Comparison of ENCODE assay signal across 1 cellular context in the genomic region with DNA sequence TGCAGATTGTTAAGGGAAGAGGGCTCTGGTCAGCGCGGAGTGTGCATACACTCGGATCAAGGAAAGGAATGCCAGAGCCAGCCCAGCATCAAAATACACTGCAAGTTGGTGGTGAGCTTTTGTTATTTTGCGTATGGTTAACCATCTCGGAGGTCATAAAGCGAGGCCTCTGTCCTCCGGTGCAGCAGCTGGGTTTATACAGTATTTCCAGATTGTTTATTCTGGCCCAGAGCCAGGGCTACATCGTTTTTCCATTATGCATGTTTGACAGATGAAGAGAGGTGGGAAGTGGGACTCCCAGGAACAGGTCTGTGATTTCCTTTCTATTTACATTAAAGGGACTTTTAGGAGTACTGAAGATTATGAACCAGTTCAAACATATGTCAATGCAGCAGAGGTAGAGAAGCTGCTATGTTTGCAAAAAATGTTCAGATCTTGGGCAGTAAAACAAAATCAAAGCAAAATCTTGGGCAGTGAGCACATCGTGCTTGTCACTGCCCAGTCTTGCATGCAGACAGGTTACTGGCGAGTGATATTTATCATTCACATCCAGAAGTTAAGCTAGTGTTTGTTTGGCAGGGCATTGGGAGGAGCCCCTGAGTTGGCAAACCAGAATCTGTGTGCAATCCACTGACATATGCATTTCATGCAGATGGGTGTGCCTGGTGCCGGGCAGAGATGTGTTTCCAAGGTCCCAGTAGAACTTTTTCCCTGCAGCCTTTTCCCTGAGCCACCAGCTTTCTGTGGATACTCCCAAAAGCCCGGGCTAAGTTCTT.
A peak's percentile ranks its signal among the peaks of the same experiment; 100 is the strongest.
TF ChIP-seq lines count a peak whose summit lies in the region.

No MANE protein-coding gene starts in this region.

TF ChIP-seq in HepG2, 621 proteins besides CTCF, POLR2A, EP300 and RAD21 (continued from another document and continues in another):
- TF ChIP-seq, protein P1, sequence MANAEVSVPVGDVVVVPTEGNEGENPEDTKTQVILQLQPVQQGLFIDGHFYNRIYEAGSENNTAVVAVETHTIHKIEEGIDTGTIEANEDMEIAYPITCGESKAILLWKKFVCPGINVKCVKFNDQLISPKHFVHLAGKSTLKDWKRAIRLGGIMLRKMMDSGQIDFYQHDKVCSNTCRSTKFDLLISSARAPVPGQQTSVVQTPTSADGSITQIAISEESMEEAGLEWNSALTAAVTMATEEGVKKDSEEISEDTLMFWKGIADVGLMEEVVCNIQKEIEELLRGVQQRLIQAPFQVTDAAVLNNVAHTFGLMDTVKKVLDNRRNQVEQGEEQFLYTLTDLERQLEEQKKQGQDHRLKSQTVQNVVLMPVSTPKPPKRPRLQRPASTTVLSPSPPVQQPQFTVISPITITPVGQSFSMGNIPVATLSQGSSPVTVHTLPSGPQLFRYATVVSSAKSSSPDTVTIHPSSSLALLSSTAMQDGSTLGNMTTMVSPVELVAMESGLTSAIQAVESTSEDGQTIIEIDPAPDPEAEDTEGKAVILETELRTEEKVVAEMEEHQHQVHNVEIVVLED (CRISPR knock-in tag; IDR thresholded peaks at IDR 0.05; ENCODE audit: borderline replicate concordance), result peak; percentile 25; the same call in 1 of the 2 replicates
- TF ChIP-seq ZMYM4 (CRISPR knock-in tag; IDR thresholded peaks at IDR 0.05) (peak; percentile 78), ZNF781 (CRISPR knock-in tag; IDR thresholded peaks at IDR 0.05; ENCODE audit: borderline replicate concordance, not compliant biosample characterization) (peak; percentile 3), ARID3A (IDR thresholded peaks at IDR 0.05; ENCODE audit: low read depth, low read length) (peak; percentile 63; the same call in 1 of the 2 replicates), TAF1 (CRISPR knock-in tag; IDR thresholded peaks at IDR 0.05) (no peak), CHD2 (IDR thresholded peaks at IDR 0.05; ENCODE audit: low read depth, low read length) (no peak), TFAP4 (IDR thresholded peaks at IDR 0.05; ENCODE audit: borderline replicate concordance, low read depth) (peak; percentile 92), ZNF230 (CRISPR knock-in tag; IDR thresholded peaks at IDR 0.05) (0 out of 2 replicates have a peak, but pooled peaks have one; percentile 45), MIXL1 (CRISPR knock-in tag; IDR thresholded peaks at IDR 0.05) (peak; percentile 34; the same call in 1 of the 2 replicates), CBX2 (IDR thresholded peaks at IDR 0.05; ENCODE audit: low read depth, low read length) (no peak), CBX2 (CRISPR knock-in tag; IDR thresholded peaks at IDR 0.05; ENCODE audit: low read depth) (no peak), ZBTB3 (CRISPR knock-in tag; IDR thresholded peaks at IDR 0.05; ENCODE audit: borderline replicate concordance, low read depth) (no peak), USF2 (IDR thresholded peaks at IDR 0.05; ENCODE audit: low read depth, low read length) (no peak), USF2 (CRISPR knock-in tag; IDR thresholded peaks at IDR 0.05; ENCODE audit: borderline replicate concordance) (no peak), HNF4A (CRISPR knock-in tag; IDR thresholded peaks at IDR 0.05) (peak; percentile 39), ZNF275 (CRISPR knock-in tag; IDR thresholded peaks at IDR 0.05; ENCODE audit: borderline replicate concordance) (no peak), ZBTB42 (CRISPR knock-in tag; IDR thresholded peaks at IDR 0.05) (no peak), HNF4G (IDR thresholded peaks at IDR 0.05; ENCODE audit: borderline replicate concordance, low read depth, low read length) (no peak; the same call in 1 of the 2 replicates), HNF4G (CRISPR knock-in tag; IDR thresholded peaks at IDR 0.05; ENCODE audit: borderline replicate concordance, low read depth) (no peak), ZMAT3 (CRISPR knock-in tag; conservative IDR thresholded peaks at IDR 0.05) (0 out of 2 replicates have a peak, but pooled peaks have one; percentile 41), ONECUT2 (CRISPR knock-in tag; IDR thresholded peaks at IDR 0.05) (no peak), FOXA1 (IDR thresholded peaks at IDR 0.05) (no peak), FOXA1 (CRISPR knock-in tag; IDR thresholded peaks at IDR 0.05) (peak; percentile 73), ZFX (CRISPR knock-in tag; IDR thresholded peaks at IDR 0.05; ENCODE audit: low read depth) (0 out of 2 replicates have a peak, but pooled peaks have one; percentile 19), ZFP90 (CRISPR knock-in tag; IDR thresholded peaks at IDR 0.05; ENCODE audit: borderline replicate concordance) (peak; percentile 56; the same call in 1 of the 2 replicates), FOXO1 (CRISPR knock-in tag; IDR thresholded peaks at IDR 0.05) (peak; percentile 32; the same call in 1 of the 2 replicates), ZBTB14 (CRISPR knock-in tag; IDR thresholded peaks at IDR 0.05) (no peak), ZNF577 (CRISPR knock-in tag; IDR thresholded peaks at IDR 0.05; ENCODE audit: borderline replicate concordance, low read depth) (no peak), BRD4 (CRISPR knock-in tag; IDR thresholded peaks at IDR 0.05) (no peak)
- TF ChIP-seq, protein P2, sequence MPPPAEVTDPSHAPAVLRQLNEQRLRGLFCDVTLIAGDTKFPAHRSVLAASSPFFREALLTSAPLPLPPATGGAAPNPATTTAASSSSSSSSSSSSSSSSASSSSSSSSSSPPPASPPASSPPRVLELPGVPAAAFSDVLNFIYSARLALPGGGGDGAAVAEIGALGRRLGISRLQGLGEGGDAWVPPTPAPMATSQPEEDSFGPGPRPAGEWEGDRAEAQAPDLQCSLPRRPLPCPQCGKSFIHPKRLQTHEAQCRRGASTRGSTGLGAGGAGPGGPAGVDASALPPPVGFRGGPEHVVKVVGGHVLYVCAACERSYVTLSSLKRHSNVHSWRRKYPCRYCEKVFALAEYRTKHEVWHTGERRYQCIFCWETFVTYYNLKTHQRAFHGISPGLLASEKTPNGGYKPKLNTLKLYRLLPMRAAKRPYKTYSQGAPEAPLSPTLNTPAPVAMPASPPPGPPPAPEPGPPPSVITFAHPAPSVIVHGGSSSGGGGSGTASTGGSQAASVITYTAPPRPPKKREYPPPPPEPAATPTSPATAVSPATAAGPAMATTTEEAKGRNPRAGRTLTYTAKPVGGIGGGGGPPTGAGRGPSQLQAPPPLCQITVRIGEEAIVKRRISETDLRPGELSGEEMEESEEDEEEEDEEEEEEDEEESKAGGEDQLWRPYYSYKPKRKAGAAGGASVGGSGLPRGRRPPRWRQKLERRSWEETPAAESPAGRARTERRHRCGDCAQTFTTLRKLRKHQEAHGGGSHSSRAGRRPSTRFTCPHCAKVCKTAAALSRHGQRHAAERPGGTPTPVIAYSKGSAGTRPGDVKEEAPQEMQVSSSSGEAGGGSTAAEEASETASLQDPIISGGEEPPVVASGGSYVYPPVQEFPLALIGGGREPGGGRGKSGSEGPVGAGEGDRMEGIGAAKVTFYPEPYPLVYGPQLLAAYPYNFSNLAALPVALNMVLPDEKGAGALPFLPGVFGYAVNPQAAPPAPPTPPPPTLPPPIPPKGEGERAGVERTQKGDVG (CRISPR knock-in tag; IDR thresholded peaks at IDR 0.05; ENCODE audit: borderline replicate concordance), result no peak
- TF ChIP-seq, protein P3, sequence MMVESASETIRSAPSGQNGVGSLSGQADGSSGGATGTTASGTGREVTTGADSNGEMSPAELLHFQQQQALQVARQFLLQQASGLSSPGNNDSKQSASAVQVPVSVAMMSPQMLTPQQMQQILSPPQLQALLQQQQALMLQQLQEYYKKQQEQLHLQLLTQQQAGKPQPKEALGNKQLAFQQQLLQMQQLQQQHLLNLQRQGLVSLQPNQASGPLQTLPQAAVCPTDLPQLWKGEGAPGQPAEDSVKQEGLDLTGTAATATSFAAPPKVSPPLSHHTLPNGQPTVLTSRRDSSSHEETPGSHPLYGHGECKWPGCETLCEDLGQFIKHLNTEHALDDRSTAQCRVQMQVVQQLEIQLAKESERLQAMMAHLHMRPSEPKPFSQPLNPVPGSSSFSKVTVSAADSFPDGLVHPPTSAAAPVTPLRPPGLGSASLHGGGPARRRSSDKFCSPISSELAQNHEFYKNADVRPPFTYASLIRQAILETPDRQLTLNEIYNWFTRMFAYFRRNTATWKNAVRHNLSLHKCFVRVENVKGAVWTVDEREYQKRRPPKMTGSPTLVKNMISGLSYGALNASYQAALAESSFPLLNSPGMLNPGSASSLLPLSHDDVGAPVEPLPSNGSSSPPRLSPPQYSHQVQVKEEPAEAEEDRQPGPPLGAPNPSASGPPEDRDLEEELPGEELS (CRISPR knock-in tag; IDR thresholded peaks at IDR 0.05), result peak; percentile 64
- TF ChIP-seq, protein P4, sequence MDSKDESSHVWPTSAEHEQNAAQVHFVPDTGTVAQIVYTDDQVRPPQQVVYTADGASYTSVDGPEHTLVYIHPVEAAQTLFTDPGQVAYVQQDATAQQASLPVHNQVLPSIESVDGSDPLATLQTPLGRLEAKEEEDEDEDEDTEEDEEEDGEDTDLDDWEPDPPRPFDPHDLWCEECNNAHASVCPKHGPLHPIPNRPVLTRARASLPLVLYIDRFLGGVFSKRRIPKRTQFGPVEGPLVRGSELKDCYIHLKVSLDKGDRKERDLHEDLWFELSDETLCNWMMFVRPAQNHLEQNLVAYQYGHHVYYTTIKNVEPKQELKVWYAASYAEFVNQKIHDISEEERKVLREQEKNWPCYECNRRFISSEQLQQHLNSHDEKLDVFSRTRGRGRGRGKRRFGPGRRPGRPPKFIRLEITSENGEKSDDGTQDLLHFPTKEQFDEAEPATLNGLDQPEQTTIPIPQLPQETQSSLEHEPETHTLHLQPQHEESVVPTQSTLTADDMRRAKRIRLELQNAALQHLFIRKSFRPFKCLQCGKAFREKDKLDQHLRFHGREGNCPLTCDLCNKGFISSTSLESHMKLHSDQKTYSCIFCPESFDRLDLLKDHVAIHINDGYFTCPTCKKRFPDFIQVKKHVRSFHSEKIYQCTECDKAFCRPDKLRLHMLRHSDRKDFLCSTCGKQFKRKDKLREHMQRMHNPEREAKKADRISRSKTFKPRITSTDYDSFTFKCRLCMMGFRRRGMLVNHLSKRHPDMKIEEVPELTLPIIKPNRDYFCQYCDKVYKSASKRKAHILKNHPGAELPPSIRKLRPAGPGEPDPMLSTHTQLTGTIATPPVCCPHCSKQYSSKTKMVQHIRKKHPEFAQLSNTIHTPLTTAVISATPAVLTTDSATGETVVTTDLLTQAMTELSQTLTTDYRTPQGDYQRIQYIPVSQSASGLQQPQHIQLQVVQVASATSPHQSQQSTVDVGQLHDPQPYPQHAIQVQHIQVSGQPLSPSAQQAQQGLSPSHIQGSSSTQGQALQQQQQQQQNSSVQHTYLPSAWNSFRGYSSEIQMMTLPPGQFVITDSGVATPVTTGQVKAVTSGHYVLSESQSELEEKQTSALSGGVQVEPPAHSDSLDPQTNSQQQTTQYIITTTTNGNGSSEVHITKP (CRISPR knock-in tag; IDR thresholded peaks at IDR 0.05; ENCODE audit: low read depth), result no peak
- TF ChIP-seq, protein P5, sequence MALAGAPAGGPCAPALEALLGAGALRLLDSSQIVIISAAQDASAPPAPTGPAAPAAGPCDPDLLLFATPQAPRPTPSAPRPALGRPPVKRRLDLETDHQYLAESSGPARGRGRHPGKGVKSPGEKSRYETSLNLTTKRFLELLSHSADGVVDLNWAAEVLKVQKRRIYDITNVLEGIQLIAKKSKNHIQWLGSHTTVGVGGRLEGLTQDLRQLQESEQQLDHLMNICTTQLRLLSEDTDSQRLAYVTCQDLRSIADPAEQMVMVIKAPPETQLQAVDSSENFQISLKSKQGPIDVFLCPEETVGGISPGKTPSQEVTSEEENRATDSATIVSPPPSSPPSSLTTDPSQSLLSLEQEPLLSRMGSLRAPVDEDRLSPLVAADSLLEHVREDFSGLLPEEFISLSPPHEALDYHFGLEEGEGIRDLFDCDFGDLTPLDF (CRISPR knock-in tag; IDR thresholded peaks at IDR 0.05), result no peak
